In genomic region chr5:157463621-157464407, GRCh38 we compare ENCODE assay signal across 9 cellular contexts.
DNase-seq lines count a peak whose midpoint lies in the region; ATAC-seq and TF ChIP-seq lines count a peak whose summit lies in the region.
"Had no signal": no experiment of that assay in that cellular context is flagged by ENCODE, and none has a peak within 500 bp of the region (broad histone marks: within the 10 kb centered on the region; RNA-seq: fewer than 3 reads in every experiment).

No MANE protein-coding gene starts in this region.

- DNase-seq in adipocyte (ENCODE audit: low read depth) (peak; percentile 46), HEK293T (ENCODE audit: extremely low spot score) (no peak)
- DNase-seq in stimulated activated CD4-positive, alpha-beta T cell treated with anti-CD3 and anti-CD28 coated beads, Interleukin-15, amount 100 ng/mL, for 24 hours = no peak

- H3K27me3 ChIP-seq in BLaER1 treated with 17β-estradiol and CSF1 and Interleukin-3, amounts not matched to agents 10 nM and 100 nM = peaks cover 31 to 44% (median 37%) of the 10 kb centered on the region in 11 experiments
- peaks cover 27% of the 10 kb centered on the region for H3K27me3 ChIP-seq in adipocyte (replicated peaks; ENCODE audit: control insufficient read depth, insufficient read depth, low read length)
- no peaks in the 10 kb centered on the region for H3K27me3 ChIP-seq in muscle layer of colon (ENCODE audit: control insufficient read depth in 1 of 2, insufficient read depth in 2 of 2, low read length in 2 of 2)

- CTCF ChIA-PET in HEK293T (lab: Yijun Ruan, JAX) = interaction anchor here (1.6 kb wide), 1 partner anchor 8 kb away, joined by 9 read pairs; no protein-coding TSS in a partner anchor

- H3K27ac ChIP-seq in BLaER1 treated with 17β-estradiol and CSF1 and Interleukin-3, amounts not matched to agents 10 nM and 100 nM = peak overlapping the region in 3 of 11 experiments; percentile 41 to 59 (median 56); a peak in 6 of 22 replicates
- peak overlapping the region; percentile 46 for H3K27ac ChIP-seq in muscle layer of colon (ENCODE audit: low read depth, low read length)
- H3K27ac ChIP-seq: KMS-11 had no signal

- POLR2A ChIA-PET in HEK293T (lab: Yijun Ruan, JAX) = no interaction called here

- H3K4me2 ChIP-seq in BLaER1 treated with 17β-estradiol and CSF1 and Interleukin-3, amounts not matched to agents 10 nM and 100 nM = peak overlapping the region in 9 of 11 experiments; percentile 8 to 72 (median 45); a peak in 16 of 22 replicates
- H3K4me2 ChIP-seq: KMS-11 had no signal

- no peaks in the 10 kb centered on the region for H3K36me3 ChIP-seq in BLaER1 treated with 17β-estradiol and CSF1 and Interleukin-3, amounts not matched to agents 10 nM and 100 nM
- H3K36me3 ChIP-seq in adipocyte (ENCODE audit: control insufficient read depth, insufficient read depth, low read length, severe bottlenecking) = no peaks in the 10 kb centered on the region
- peaks cover 8% of the 10 kb centered on the region for H3K36me3 ChIP-seq in muscle layer of colon (ENCODE audit: insufficient read depth, low read length)

- ATAC-seq in GM21619 (IDR thresholded peaks at IDR 0.05; ENCODE audit: unreplicated experiment) (peak; percentile 1), HG03571 (IDR thresholded peaks at IDR 0.05; ENCODE audit: unreplicated experiment) (no peak), HG02938 (IDR thresholded peaks at IDR 0.05; ENCODE audit: unreplicated experiment) (no peak)

- H3K9ac ChIP-seq in BLaER1 treated with 17β-estradiol and CSF1 and Interleukin-3, amounts not matched to agents 10 nM and 100 nM = peak overlapping the region in 1 of 11 experiments; percentile 25; a peak in 2 of 22 replicates
- H3K9ac ChIP-seq in adipocyte (ENCODE audit: low read length) (peak overlapping the region; percentile 25), muscle layer of colon (ENCODE audit: low read length) (no peak overlapping the region)
- H3K9ac ChIP-seq: KMS-11 had no signal

- no peaks in the 10 kb centered on the region; a peak in 1 of 22 replicates for H4K20me1 ChIP-seq in BLaER1 treated with 17β-estradiol and CSF1 and Interleukin-3, amounts not matched to agents 10 nM and 100 nM

- H3K4me3 ChIP-seq in BLaER1 treated with 17β-estradiol and CSF1 and Interleukin-3, amounts not matched to agents 10 nM and 100 nM = no peak overlapping the region
- H3K4me3 ChIP-seq in adipocyte (ENCODE audit: low read length) = peak overlapping the region; percentile 34
- no peak overlapping the region for H3K4me3 ChIP-seq in muscle layer of colon (ENCODE audit: low read depth in 1 of 2, low read length in 2 of 2)

- H3K4me1 ChIP-seq in BLaER1 treated with 17β-estradiol and CSF1 and Interleukin-3, amounts not matched to agents 10 nM and 100 nM = peaks cover 11 to 43% (median 24%) of the 10 kb centered on the region in 10 experiments
- H3K4me1 ChIP-seq in adipocyte (ENCODE audit: control insufficient read depth, insufficient read depth, low read length) = peaks cover 16% of the 10 kb centered on the region
- H3K4me1 ChIP-seq in muscle layer of colon (ENCODE audit: insufficient read depth, low read length) = peaks cover 43% of the 10 kb centered on the region

- H3K9me3 ChIP-seq in BLaER1 treated with 17β-estradiol and CSF1 and Interleukin-3, amounts not matched to agents 10 nM and 100 nM (replicated peaks in 1 of 11) = no peaks in the 10 kb centered on the region
- H3K9me3 ChIP-seq in adipocyte (ENCODE audit: control insufficient read depth, low read length) (no peaks in the 10 kb centered on the region), muscle layer of colon (ENCODE audit: low read length) (no peaks in the 10 kb centered on the region)

TF ChIP-seq in HEK293T, 16 proteins besides CTCF, POLR2A, EP300 and RAD21:
- TF ChIP-seq ELF4 (IDR thresholded peaks at IDR 0.05) = no peak
- no peak for TF ChIP-seq NFRKB (IDR thresholded peaks at IDR 0.05)
- no peak for TF ChIP-seq CTBP1 (IDR thresholded peaks at IDR 0.05; ENCODE audit: borderline replicate concordance)
- TF ChIP-seq BHLHE40 (IDR thresholded peaks at IDR 0.05; ENCODE audit: borderline replicate concordance) = no peak
- no peak for TF ChIP-seq ARNT (IDR thresholded peaks at IDR 0.05)
- TF ChIP-seq PKNOX1 (IDR thresholded peaks at IDR 0.05) = no peak
- TF ChIP-seq ZNF384 (IDR thresholded peaks at IDR 0.05) = no peak
- no peak for TF ChIP-seq FOXM1 (IDR thresholded peaks at IDR 0.05; ENCODE audit: borderline replicate concordance)
- TF ChIP-seq LEF1 (IDR thresholded peaks at IDR 0.05; ENCODE audit: borderline replicate concordance) = no peak
- TF ChIP-seq L3MBTL2 (conservative IDR thresholded peaks at IDR 0.05) = no peak
- TF ChIP-seq FOXK2 (IDR thresholded peaks at IDR 0.05) = no peak
- no peak for TF ChIP-seq SUZ12 (IDR thresholded peaks at IDR 0.05)
- TF ChIP-seq FOXA1 (IDR thresholded peaks at IDR 0.05) = no peak
- TF ChIP-seq TARDBP (IDR thresholded peaks at IDR 0.05) = no peak
- no peak for TF ChIP-seq SP1 (IDR thresholded peaks at IDR 0.05)
- no peak for TF ChIP-seq HDGF (IDR thresholded peaks at IDR 0.05; ENCODE audit: borderline replicate concordance)
